ENCODE assay signal across 1 cellular context in the genomic region with DNA sequence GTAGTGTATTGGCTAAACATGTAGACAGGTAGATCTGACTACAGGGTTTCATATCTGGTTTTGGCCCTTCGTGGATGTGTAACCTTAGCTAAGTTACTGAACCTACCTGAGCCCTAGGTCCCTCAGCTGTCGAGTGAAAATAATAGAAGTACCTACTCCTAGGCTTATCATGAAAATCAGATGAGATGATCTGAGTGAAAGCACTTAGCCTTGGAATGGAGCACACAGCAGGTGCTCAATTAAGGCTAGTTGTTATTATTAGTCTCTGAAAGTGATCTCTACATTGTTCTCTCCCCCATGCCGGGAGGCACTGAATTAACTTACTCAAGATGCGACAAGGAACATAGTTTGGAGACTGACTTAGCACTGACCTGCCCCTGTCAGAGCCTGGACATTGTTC.
TF ChIP-seq lines count a peak whose summit lies in the region.

No MANE protein-coding gene starts in this region.

TF ChIP-seq in WTC11, 78 proteins besides CTCF, POLR2A, EP300 and RAD21 (continued from another document):
- TF ChIP-seq NR2C2 (CRISPR knock-in tag; IDR thresholded peaks at IDR 0.05) (no peak), TEAD4 (CRISPR knock-in tag; IDR thresholded peaks at IDR 0.05) (peak; percentile 62; the same call in 1 of the 2 replicates)
